In the genomic region with DNA sequence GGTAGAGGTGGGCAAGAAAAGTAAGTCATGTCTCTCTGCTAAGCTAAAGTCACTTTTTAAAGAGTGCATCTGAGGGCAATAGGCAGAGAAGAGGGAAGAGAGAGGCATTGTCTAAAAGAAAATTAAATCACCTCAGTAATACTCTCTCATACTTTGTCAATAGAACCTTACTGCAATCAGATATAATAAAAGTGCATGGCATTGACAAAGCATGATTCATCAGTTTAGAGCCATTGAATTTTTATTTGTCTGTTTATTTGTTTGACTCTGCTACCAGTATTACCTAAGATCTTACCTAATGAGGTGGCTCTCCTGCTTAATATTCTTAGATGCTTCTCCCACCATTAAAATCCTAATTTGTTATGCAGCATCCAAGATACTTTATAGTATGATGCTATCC, we compare ENCODE assay signal across 22 cellular contexts.
"Had no signal": no experiment of that assay in that cellular context is flagged by ENCODE, and none has a peak within 500 bp of the region (broad histone marks: within the 10 kb centered on the region; RNA-seq: fewer than 3 reads in every experiment).

No MANE protein-coding gene starts in this region.

- H3K9me3 ChIP-seq: gastrocnemius medialis, mucosa of descending colon, neutrophil, pancreas, right lobe of liver, thyroid gland, vagina had no signal

- FAIRE-seq: endometrium, keratinocyte, pancreas had no signal

- H3K36me3 ChIP-seq: gastrocnemius medialis, neutrophil, pancreas, right lobe of liver, thyroid gland, vagina had no signal

- DNase-seq: effector memory CD8-positive, alpha-beta T cell; gastrocnemius medialis; head of caudate nucleus; mesenchymal stem cell; mucosa of descending colon; naive B cell; pancreas; right lobe of liver; stimulated activated CD4-positive, alpha-beta T cell treated with anti-CD3 and anti-CD28 coated beads, Interleukin-12 subunit alpha, Interleukin-12 subunit beta, amount 100 ng/mL, for 4 hours; stimulated activated CD4-positive, alpha-beta T cell treated with anti-CD3 and anti-CD28 coated beads, Interleukin-1b, Interleukin-23, amount 100 ng/mL, for 48 hours; stimulated activated CD4-positive, alpha-beta T cell treated with anti-CD3 and anti-CD28 coated beads, Interleukin-4, amount 100 ng/mL, for 1 hour; stimulated activated CD8-positive, alpha-beta memory T cell treated with anti-CD3 and anti-CD28 coated beads, Interleukin-4, amount 100 ng/mL, for 48 hours; stimulated activated naive CD4-positive, alpha-beta T cell; stimulated activated naive CD8-positive, alpha-beta T cell treated with anti-CD3 and anti-CD28 coated beads, Interleukin-15, amount 100 ng/mL, for 72 hours; thyroid gland; trophoblast cell had no signal

- H3K4me3 ChIP-seq: coronary artery, gastrocnemius medialis, mucosa of descending colon, pancreas, right lobe of liver, smooth muscle cell, thyroid gland, vagina had no signal

- H3K4me1 ChIP-seq: pancreas, right lobe of liver, vagina had no signal

- H3K27me3 ChIP-seq: gastrocnemius medialis, neutrophil, pancreas, right lobe of liver, thyroid gland, vagina had no signal

- H3K27ac ChIP-seq: coronary artery, gastrocnemius medialis, neutrophil, pancreas, right lobe of liver, thyroid gland, vagina had no signal

- H3K4me2 ChIP-seq: smooth muscle cell had no signal
